1 cellular context compared by ENCODE assay signal in the genomic region with DNA sequence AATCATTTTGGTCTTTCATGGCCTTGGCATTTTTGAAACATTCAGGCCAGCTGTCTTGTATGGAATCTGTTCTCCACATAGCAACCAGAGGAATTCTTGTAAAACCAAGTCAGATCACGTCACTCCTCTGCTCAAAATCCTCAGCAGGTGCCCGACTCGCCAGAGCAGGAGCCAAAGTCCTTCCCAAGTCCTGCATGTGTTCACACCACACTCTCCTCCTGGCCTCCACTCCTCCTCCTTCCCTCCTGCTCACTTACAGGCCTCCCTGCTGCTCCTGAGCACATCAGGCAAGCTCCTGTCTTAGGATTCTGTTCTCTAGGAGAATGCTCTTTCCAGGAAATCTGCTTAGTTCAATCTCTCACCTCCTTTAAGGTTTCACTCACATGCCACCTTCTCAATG.
TF ChIP-seq lines count a peak whose summit lies in the region.

No MANE protein-coding gene starts in this region.

TF ChIP-seq in IMR-90, 13 proteins besides CTCF, POLR2A, EP300 and RAD21:
- TF ChIP-seq RCOR1 (IDR thresholded peaks at IDR 0.05; ENCODE audit: insufficient replicate concordance, low read length) = no peak
- no peak for TF ChIP-seq MAFK (IDR thresholded peaks at IDR 0.05; ENCODE audit: low read depth, low read length)
TF ChIP-seq in IMR-90: peak in this region for 0.
